In genomic region chr12:131896080-131896810, GRCh38 we compare ENCODE assay signal across 8 cellular contexts. TPM values are rescaled to one million over a fixed set of nuclear protein-coding genes. Genes with fewer than 3 reads are reported as not detected.
DNase-seq lines count a peak whose midpoint lies in the region; ATAC-seq, FAIRE-seq and TF ChIP-seq lines count a peak whose summit lies in the region.

No MANE protein-coding gene starts in this region.

- TF ChIP-seq POLR2A in GM12891 (IDR thresholded peaks at IDR 0.05; ENCODE audit: low read depth, low read length): no peak

- H3K36me3 ChIP-seq in kidney epithelial cell (ENCODE audit: control insufficient read depth, insufficient read depth, low read length): no peaks in the 10 kb centered on the region

- H3K4me3 ChIP-seq in kidney epithelial cell (ENCODE audit: low read depth, low read length): peak overlapping the region; percentile 57

- DNase-seq in GM12891 (ENCODE audit: insufficient read length, low spot score) (peak; percentile 95), NCI-H1930 (lab: John Stamatoyannopoulos, UW) (peak; percentile 25 to 60), cerebellum (ENCODE audit: low spot score) (peak; percentile 95), kidney epithelial cell (ENCODE audit: low read depth) (peak; percentile 56), NCI-H1048 (lab: John Stamatoyannopoulos, UW) (no peak)
- peak; percentile 80 for DNase-seq in activated CD4-positive, CD25-positive, alpha-beta regulatory T cell treated with anti-CD3 and anti-CD28 coated beads, Interleukin-2, amount 50 U/mL, for 72 hours
- peak; percentile 67 for DNase-seq in stimulated activated CD4-positive, alpha-beta T cell treated with anti-CD3 and anti-CD28 coated beads, Interleukin-12 subunit alpha, Interleukin-12 subunit beta, amount 100 ng/mL, for 4 hours

- no peaks in the 10 kb centered on the region for H3K27me3 ChIP-seq in kidney epithelial cell (ENCODE audit: control insufficient read depth, insufficient read depth, low read length)

- no peak for TF ChIP-seq CTCF in kidney epithelial cell (IDR thresholded peaks at IDR 0.05; ENCODE audit: insufficient read depth, low read length, poor library complexity, severe bottlenecking)

- ATAC-seq in HG02840 (IDR thresholded peaks at IDR 0.05; ENCODE audit: low FRiP score, unreplicated experiment): peak; percentile 38

- FAIRE-seq in GM12891 (lab: Jason Lieb, UNC): peak; percentile 86

TF ChIP-seq in GM12891, 5 proteins besides CTCF, POLR2A, EP300 and RAD21:
- TF ChIP-seq TAF1 (IDR thresholded peaks at IDR 0.05; ENCODE audit: low read depth, low read length): no peak
- no peak for TF ChIP-seq POLR2AphosphoS5 (IDR thresholded peaks at IDR 0.05; ENCODE audit: low read depth, low read length)
- TF ChIP-seq POU2F2 (IDR thresholded peaks at IDR 0.05; ENCODE audit: low read depth, low read length): no peak
- TF ChIP-seq PAX5 (IDR thresholded peaks at IDR 0.05; ENCODE audit: insufficient read depth, low read length, severe bottlenecking): no peak
- no peak for TF ChIP-seq SPI1 (IDR thresholded peaks at IDR 0.05; ENCODE audit: low read depth, low read length)

RNA-seq across cellular contexts. Expression of gene ULK1, which starts 1.8 kb away (rescaled TPM):
- 5.8 TPM for polyA plus RNA-seq in GM12891 (2012; ENCODE audit: low read depth, missing spikeins)
- 16.2 TPM for total RNA-seq in cerebellum
- total RNA-seq in kidney epithelial cell: 14.7 and 20.4 TPM in 2 replicates

RNA-seq across cellular contexts. Expression of gene PUS1, which starts 32.8 kb away (rescaled TPM):
- 19.9 TPM for polyA plus RNA-seq in GM12891 (2012; ENCODE audit: low read depth, missing spikeins)
- 10.8 TPM for total RNA-seq in cerebellum
- total RNA-seq in kidney epithelial cell: 22.9 and 23.5 TPM in 2 replicates

RNA-seq across cellular contexts. Expression of gene EP400, which starts 53.5 kb away (rescaled TPM):
- polyA plus RNA-seq in GM12891 (2012; ENCODE audit: low read depth, missing spikeins): 12.5 TPM
- total RNA-seq in cerebellum (30.1 TPM), kidney epithelial cell (21.4 and 21.7 TPM in 2 replicates)
